In the genomic region with DNA sequence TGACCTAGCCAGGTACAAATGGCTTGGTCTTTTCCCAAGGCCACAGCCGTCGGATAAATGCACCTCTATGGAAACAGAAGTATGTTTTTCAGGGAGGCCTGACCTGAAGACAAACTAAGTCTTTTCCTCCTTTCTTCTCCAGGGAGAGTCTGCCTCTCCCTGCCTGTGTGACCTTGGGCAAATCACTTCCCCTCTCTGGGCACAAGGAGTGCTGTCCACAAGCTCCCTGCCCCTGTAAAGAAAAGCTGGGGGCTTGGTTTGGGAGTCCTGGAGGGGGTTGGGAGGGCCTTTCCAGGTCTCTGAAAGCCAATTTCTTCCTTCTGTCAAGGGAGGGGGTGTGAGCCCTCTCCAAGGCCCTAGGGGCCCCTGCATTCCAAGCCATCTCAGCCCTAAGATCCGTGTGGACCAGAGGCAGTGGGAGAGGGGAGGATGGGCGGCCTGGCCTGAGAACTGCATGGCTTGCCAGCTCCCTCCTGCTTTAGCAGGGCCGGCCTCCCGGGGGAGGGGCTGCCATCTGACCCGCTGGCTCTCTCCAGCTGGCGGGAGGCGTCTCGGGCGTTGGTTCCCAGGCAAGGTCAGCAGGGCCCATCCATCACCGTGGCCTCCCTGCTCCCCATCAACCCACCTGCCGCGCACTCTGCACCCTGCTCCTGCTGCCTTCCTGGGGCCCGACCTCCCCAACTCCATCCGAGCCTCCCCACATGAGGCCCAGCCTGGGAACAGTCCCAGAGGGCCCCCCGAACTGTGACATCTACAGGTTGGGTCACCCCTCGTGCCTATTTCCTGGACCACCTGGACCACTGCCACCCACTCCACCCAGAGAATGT, we compare ENCODE assay signal across 1 cellular context.
TF ChIP-seq lines count a peak whose summit lies in the region.

No MANE protein-coding gene starts in this region.

TF ChIP-seq in HepG2, 621 proteins besides CTCF, POLR2A, EP300 and RAD21 (continued from another document and continues in another):
- no peak for TF ChIP-seq ZNF646 (CRISPR knock-in tag; IDR thresholded peaks at IDR 0.05)
- TF ChIP-seq, protein P1, sequence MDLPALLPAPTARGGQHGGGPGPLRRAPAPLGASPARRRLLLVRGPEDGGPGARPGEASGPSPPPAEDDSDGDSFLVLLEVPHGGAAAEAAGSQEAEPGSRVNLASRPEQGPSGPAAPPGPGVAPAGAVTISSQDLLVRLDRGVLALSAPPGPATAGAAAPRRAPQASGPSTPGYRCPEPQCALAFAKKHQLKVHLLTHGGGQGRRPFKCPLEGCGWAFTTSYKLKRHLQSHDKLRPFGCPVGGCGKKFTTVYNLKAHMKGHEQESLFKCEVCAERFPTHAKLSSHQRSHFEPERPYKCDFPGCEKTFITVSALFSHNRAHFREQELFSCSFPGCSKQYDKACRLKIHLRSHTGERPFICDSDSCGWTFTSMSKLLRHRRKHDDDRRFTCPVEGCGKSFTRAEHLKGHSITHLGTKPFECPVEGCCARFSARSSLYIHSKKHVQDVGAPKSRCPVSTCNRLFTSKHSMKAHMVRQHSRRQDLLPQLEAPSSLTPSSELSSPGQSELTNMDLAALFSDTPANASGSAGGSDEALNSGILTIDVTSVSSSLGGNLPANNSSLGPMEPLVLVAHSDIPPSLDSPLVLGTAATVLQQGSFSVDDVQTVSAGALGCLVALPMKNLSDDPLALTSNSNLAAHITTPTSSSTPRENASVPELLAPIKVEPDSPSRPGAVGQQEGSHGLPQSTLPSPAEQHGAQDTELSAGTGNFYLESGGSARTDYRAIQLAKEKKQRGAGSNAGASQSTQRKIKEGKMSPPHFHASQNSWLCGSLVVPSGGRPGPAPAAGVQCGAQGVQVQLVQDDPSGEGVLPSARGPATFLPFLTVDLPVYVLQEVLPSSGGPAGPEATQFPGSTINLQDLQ (CRISPR knock-in tag; IDR thresholded peaks at IDR 0.05), result no peak
- no peak for TF ChIP-seq ZNF337 (CRISPR knock-in tag; IDR thresholded peaks at IDR 0.05; ENCODE audit: borderline replicate concordance, low read depth)
- TF ChIP-seq DRAP1 (CRISPR knock-in tag; IDR thresholded peaks at IDR 0.05), result no peak
- no peak for TF ChIP-seq DPF2 (CRISPR knock-in tag; IDR thresholded peaks at IDR 0.05; ENCODE audit: borderline replicate concordance, low read depth)
- no peak for TF ChIP-seq ZMAT3 (CRISPR knock-in tag; conservative IDR thresholded peaks at IDR 0.05)
- TF ChIP-seq, protein P2, sequence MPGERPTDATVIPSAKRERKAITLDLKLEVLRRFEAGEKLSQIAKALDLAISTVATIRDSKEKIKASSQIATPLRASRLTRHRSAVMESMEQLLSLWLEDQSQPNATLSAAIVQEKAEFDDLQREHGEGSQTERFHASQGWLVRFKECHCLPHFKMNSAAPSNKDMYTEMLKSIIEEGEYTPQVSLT (CRISPR knock-in tag; IDR thresholded peaks at IDR 0.05; ENCODE audit: borderline replicate concordance, low read depth), result no peak
- TF ChIP-seq ARID4A (CRISPR knock-in tag; IDR thresholded peaks at IDR 0.05; ENCODE audit: borderline replicate concordance), result peak; percentile 35; the same call in 1 of the 2 replicates
- TF ChIP-seq MAX (IDR thresholded peaks at IDR 0.05), result no peak
- no peak for TF ChIP-seq ZNF749 (CRISPR knock-in tag; IDR thresholded peaks at IDR 0.05; ENCODE audit: borderline replicate concordance)
- 0 out of 2 replicates have a peak, but pooled peaks have one; percentile 13 for TF ChIP-seq NRL (CRISPR knock-in tag; IDR thresholded peaks at IDR 0.05; ENCODE audit: borderline replicate concordance)
- TF ChIP-seq NAIF1 (CRISPR knock-in tag; IDR thresholded peaks at IDR 0.05; ENCODE audit: borderline replicate concordance), result no peak
- TF ChIP-seq ZNF331 (CRISPR knock-in tag; IDR thresholded peaks at IDR 0.05), result no peak
- no peak for TF ChIP-seq NFE2L1 (CRISPR knock-in tag; IDR thresholded peaks at IDR 0.05; ENCODE audit: borderline replicate concordance)
- no peak for TF ChIP-seq BHLHE40 (IDR thresholded peaks at IDR 0.05; ENCODE audit: low read length)
- TF ChIP-seq RFX3 (CRISPR knock-in tag; IDR thresholded peaks at IDR 0.05), result no peak
- TF ChIP-seq GABPB1 (CRISPR knock-in tag; IDR thresholded peaks at IDR 0.05), result peak; percentile 29; the same call in 1 of the 2 replicates
- 0 out of 2 replicates have a peak, but pooled peaks have one; percentile 37 for TF ChIP-seq ZNF800 (CRISPR knock-in tag; IDR thresholded peaks at IDR 0.05)
- no peak for TF ChIP-seq ZNF660 (CRISPR knock-in tag; IDR thresholded peaks at IDR 0.05; ENCODE audit: borderline replicate concordance, low read depth)
- 0 out of 2 replicates have a peak, but pooled peaks have one; percentile 26 for TF ChIP-seq DMAP1 (CRISPR knock-in tag; IDR thresholded peaks at IDR 0.05)
- peak; percentile 69 for TF ChIP-seq ZNF687 (CRISPR knock-in tag; IDR thresholded peaks at IDR 0.05)
- TF ChIP-seq TFDP2 (CRISPR knock-in tag; IDR thresholded peaks at IDR 0.05), result no peak
